In genomic region chr14:77059276-77059934, GRCh38 we compare ENCODE assay signal across 1 cellular context.
TF ChIP-seq lines count a peak whose summit lies in the region.

No MANE protein-coding gene starts in this region.

TF ChIP-seq in PFSK-1, 5 proteins besides CTCF, POLR2A, EP300 and RAD21 (continued from another document):
- TF ChIP-seq REST (IDR thresholded peaks at IDR 0.05; ENCODE audit: insufficient read depth in 1 of 2, low read depth in 2 of 2, low read length in 2 of 2) (0 out of 4 replicates have a peak, but pooled peaks of 1 of the 2 experiments have one; percentile 39), FOXP2 (optimal IDR thresholded peaks at IDR 0.05; ENCODE audit: borderline replicate concordance, extremely low read depth, extremely low read length, insufficient read depth) (peak; percentile 47), POLR2AphosphoS5 (IDR thresholded peaks at IDR 0.05; ENCODE audit: low read depth, low read length) (0 out of 2 replicates have a peak, but pooled peaks have one; percentile 24)
